8 cellular contexts compared by ENCODE assay signal in genomic region chr1:91803847-91804545, GRCh38.
A peak's percentile ranks its signal among the peaks of the same experiment; 100 is the strongest.
DNase-seq lines count a peak whose midpoint lies in the region; ATAC-seq and TF ChIP-seq lines count a peak whose summit lies in the region.

No MANE protein-coding gene starts in this region.

- no peak overlapping the region for H3K4me3 ChIP-seq in transverse colon

- no peak for TF ChIP-seq EP300 in transverse colon (IDR thresholded peaks at IDR 0.05; ENCODE audit: low read depth)

- H3K4me3 Mint-ChIP-seq in naive thymus-derived CD8-positive, alpha-beta T cell = peak overlapping the region; percentile 64 to 90 (median 80)

- peak; percentile 56 for DNase-seq in activated effector memory CD4-positive, alpha-beta T cell treated with Interleukin-2 at 50 U/mL for 16 hours
- DNase-seq in naive thymus-derived CD8-positive, alpha-beta T cell = peak; percentile 38 to 93 (median 83)
- DNase-seq in transverse colon = peak; percentile 30
- no peak for DNase-seq in NCI-H1105 treated with DMSO at 0.1 percent for 48 hours (lab: John Stamatoyannopoulos, UW)
- no peak for DNase-seq in AG08396 (ENCODE audit: low spot score)

- POLR2A ChIA-PET in naive thymus-derived CD8-positive, alpha-beta T cell (lab: Charles Lee) = interaction anchor here (1.1 to 2.1 kb wide), 9 partner anchors 8 to 255 kb away, joined by 3 to 11 read pairs (median 4); no protein-coding TSS in a partner anchor

- peaks cover 7 to 37% (median 16%) of the 10 kb centered on the region in 4 donors for H3K4me1 ChIP-seq in transverse colon

- ATAC-seq in GM18868 (IDR thresholded peaks at IDR 0.05; ENCODE audit: unreplicated experiment) = peak; percentile 91
- peak; percentile 58 for ATAC-seq in HG02943 (IDR thresholded peaks at IDR 0.05; ENCODE audit: low read depth, unreplicated experiment)
- ATAC-seq in naive thymus-derived CD8-positive, alpha-beta T cell = peak; percentile 61 to 72

- no peaks in the 10 kb centered on the region for H3K27me3 ChIP-seq in transverse colon

- no peaks in the 10 kb centered on the region for H3K9me3 ChIP-seq in transverse colon

- H3K36me3 ChIP-seq in transverse colon = no peaks in the 10 kb centered on the region

- H3K4me1 Mint-ChIP-seq in naive thymus-derived CD8-positive, alpha-beta T cell = peaks cover 34 to 78% (median 54%) of the 10 kb centered on the region in 4 donors

- peak overlapping the region; percentile 91 to 100 (median 100) for H3K27ac Mint-ChIP-seq in naive thymus-derived CD8-positive, alpha-beta T cell

- peak overlapping the region; percentile 23 to 65 (median 40) for H3K27ac ChIP-seq in transverse colon

- TF ChIP-seq CTCF in transverse colon (IDR thresholded peaks at IDR 0.05) = no peak

- peaks cover 0 to 18% (median 0%) of the 10 kb centered on the region in 9 donors for H3K9me3 Mint-ChIP-seq in naive thymus-derived CD8-positive, alpha-beta T cell

- TF ChIP-seq POLR2A in transverse colon (IDR thresholded peaks at IDR 0.05) = no peak

- H3K27me3 Mint-ChIP-seq in naive thymus-derived CD8-positive, alpha-beta T cell = no peaks in the 10 kb centered on the region

- WGBS in transverse colon (ENCODE audit: low coverage in 1 of 2), 2 donors = 29 to 43% methylated on average over 2 to 6 of the region's 6 CpGs

- no peaks in the 10 kb centered on the region for H3K36me3 Mint-ChIP-seq in naive thymus-derived CD8-positive, alpha-beta T cell

- intact Hi-C loops in transverse colon (cut with DNase I; ENCODE audit: low total_unique reads) = no loop called here

- in situ Hi-C loops in transverse colon (cut with MboI; ENCODE audit: low pct_ligation_motif_present in 1 of 4, low pct_unique_long_range_greater_than_20kb in 1 of 4, low sequenced_read_pairs in 3 of 4) = no loop called here

TF ChIP-seq in PFSK-1, 5 proteins besides CTCF, POLR2A, EP300 and RAD21:
- TF ChIP-seq SIN3A (IDR thresholded peaks at IDR 0.05; ENCODE audit: borderline replicate concordance, insufficient read depth, low read length) = no peak
- no peak for TF ChIP-seq TAF1 (IDR thresholded peaks at IDR 0.05; ENCODE audit: borderline replicate concordance, insufficient read depth, low read length)
- TF ChIP-seq POLR2AphosphoS5 (IDR thresholded peaks at IDR 0.05; ENCODE audit: low read depth, low read length) = 0 out of 2 replicates have a peak, but pooled peaks have one; percentile 16
TF ChIP-seq in PFSK-1: peak in this region for 1.

Comparison
In these comparisons a context has a peak if more than half of its experiments do, and no peak if none do; other contexts are left out.
1. DNase-seq: peak in activated effector memory CD4-positive, alpha-beta T cell treated with Interleukin-2 at 50 U/mL for 16 hours (single experiment), naive thymus-derived CD8-positive, alpha-beta T cell (10 of 10) and transverse colon (single experiment); none in NCI-H1105 treated with DMSO at 0.1 percent for 48 hours (single experiment) and AG08396 (single experiment).
2. Peak in every context shown above with its lines, with median percentiles within 50 percentile points of each other: ATAC-seq.